Comparison of ENCODE assay signal across 20 cellular contexts in the genomic region with DNA sequence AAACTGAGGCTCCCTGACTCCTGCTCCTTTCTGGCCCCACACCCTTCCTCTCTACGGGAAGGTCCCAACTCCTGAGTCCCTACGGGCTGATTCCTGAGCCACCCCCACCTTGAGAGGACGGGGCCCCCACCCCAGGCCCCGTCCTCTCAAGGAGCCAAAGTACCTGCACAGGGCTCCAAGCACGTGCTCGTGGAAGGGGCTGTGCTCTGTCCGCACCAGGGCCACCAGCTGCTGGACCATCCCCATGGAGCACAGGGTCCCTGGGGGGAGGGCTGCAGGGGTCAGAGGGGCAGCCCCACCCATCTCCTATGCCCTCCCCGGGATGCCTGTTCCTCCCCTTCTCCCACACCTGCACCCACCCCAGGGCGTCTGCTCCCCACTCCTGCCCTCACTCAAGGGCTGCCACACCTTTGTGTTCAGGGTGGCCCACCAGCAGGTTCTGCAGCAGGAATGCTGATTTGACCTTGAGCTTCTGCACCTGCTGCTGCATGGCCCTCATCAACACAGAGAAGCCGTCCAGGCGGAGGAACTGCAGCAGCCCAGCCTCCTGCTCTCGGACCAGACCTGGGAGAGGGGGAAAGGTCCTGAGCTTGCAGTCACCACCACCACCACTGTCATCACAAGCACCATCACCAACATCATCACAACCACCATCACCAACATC. TPM values are rescaled to one million over a fixed set of nuclear protein-coding genes. Genes with fewer than 3 reads are reported as not detected.
"Had no signal": no experiment of that assay in that cellular context is flagged by ENCODE, and none has a peak within 500 bp of the region (broad histone marks: within the 10 kb centered on the region; RNA-seq: fewer than 3 reads in every experiment).

No MANE protein-coding gene starts in this region.

- H3K27me3 ChIP-seq: foreskin keratinocyte had no signal

- H3K27me3 Mint-ChIP-seq: activated CD4-positive, alpha-beta T cell treated with anti-CD3 and anti-CD28 coated beads, Interleukin-2, amount 10 ng/mL, durations not matched to agents 7 days and 5 days; activated CD8-positive, alpha-beta T cell treated with anti-CD3 and anti-CD28 coated beads for 36 hours; stimulated activated memory B cell treated with anti-CD40 and anti-IgM and Interleukin-4, amounts not matched to agents 10 μg/mL and 1 μg/mL and 100 μg/mL, for 72 hours; T-cell had no signal

- H3K27ac Mint-ChIP-seq: activated CD4-positive, alpha-beta T cell treated with anti-CD3 and anti-CD28 coated beads, Interleukin-2, amount 10 ng/mL, durations not matched to agents 7 days and 5 days; activated CD8-positive, alpha-beta T cell treated with anti-CD3 and anti-CD28 coated beads for 36 hours; activated naive CD4-positive, alpha-beta T cell treated with anti-CD3 and anti-CD28 coated beads, Interleukin-2, amount 50 U/mL, for 72 hours; stimulated activated memory B cell treated with anti-CD40 and anti-IgM and Interleukin-4, amounts not matched to agents 10 μg/mL and 1 μg/mL and 100 μg/mL, for 72 hours; T-cell had no signal

- H3K9me3 ChIP-seq: lower lobe of right lung, mucosa of descending colon, thoracic aorta had no signal

- H3K4me1 ChIP-seq: foreskin keratinocyte, lower lobe of right lung had no signal

- H3K4me3 Mint-ChIP-seq: activated CD4-positive, alpha-beta T cell treated with anti-CD3 and anti-CD28 coated beads, Interleukin-2, amount 10 ng/mL, durations not matched to agents 7 days and 5 days; activated CD8-positive, alpha-beta T cell treated with anti-CD3 and anti-CD28 coated beads for 36 hours; stimulated activated memory B cell treated with anti-CD40 and anti-IgM and Interleukin-4, amounts not matched to agents 10 μg/mL and 1 μg/mL and 100 μg/mL, for 72 hours; T-cell; T-helper 2 cell treated with Interferon-gamma antibody and Interleukin-4, amounts not matched to agents 5 μg/mL and 100 μg/mL, for 36 hours had no signal

- H3K4me3 ChIP-seq: lower lobe of right lung, mucosa of descending colon, thoracic aorta had no signal

- ATAC-seq: activated CD4-positive, CD25-positive, alpha-beta regulatory T cell treated with anti-CD3 and anti-CD28 coated beads, Interleukin-2, amount 50 U/mL, for 24 hours; activated CD8-positive, alpha-beta T cell treated with anti-CD3 and anti-CD28 coated beads for 36 hours; activated naive CD4-positive, alpha-beta T cell treated with anti-CD3 and anti-CD28 coated beads, Interleukin-2, amount 50 U/mL, for 72 hours; foreskin keratinocyte; left lobe of liver; lower lobe of right lung; mucosa of descending colon; sciatic nerve; T-cell had no signal

- H3K27ac ChIP-seq: foreskin keratinocyte, lower lobe of right lung, thoracic aorta, VCaP had no signal

- DNase-seq: activated CD4-positive, alpha-beta T cell treated with anti-CD3 and anti-CD28 coated beads, Interleukin-2, amount 10 ng/mL, durations not matched to agents 7 days and 5 days; activated CD8-positive, alpha-beta T cell treated with anti-CD3 and anti-CD28 coated beads for 36 hours; activated gamma-delta T cell treated with Interleukin-2 at 50 U/mL for 16 hours; activated T-cell treated with anti-CD3 and anti-CD28 coated beads, Interleukin-2, amount 50 U/mL, for 1 hour; amygdala; foreskin keratinocyte; lower lobe of right lung; mesendoderm; mucosa of descending colon; small intestine; stimulated activated CD4-positive, alpha-beta T cell treated with anti-CD3 and anti-CD28 coated beads, Interleukin-2, amount 100 ng/mL, for 24 hours; T-cell had no signal

RNA-seq across cellular contexts. Expression of a gene that starts 56.6 kb away (rescaled TPM):
- total RNA-seq: activated CD4-positive, alpha-beta T cell treated with anti-CD3 and anti-CD28 coated beads, Interleukin-2, amount 10 ng/mL, durations not matched to agents 7 days and 5 days; activated CD8-positive, alpha-beta T cell treated with anti-CD3 and anti-CD28 coated beads for 36 hours had no signal
